In the genomic region with DNA sequence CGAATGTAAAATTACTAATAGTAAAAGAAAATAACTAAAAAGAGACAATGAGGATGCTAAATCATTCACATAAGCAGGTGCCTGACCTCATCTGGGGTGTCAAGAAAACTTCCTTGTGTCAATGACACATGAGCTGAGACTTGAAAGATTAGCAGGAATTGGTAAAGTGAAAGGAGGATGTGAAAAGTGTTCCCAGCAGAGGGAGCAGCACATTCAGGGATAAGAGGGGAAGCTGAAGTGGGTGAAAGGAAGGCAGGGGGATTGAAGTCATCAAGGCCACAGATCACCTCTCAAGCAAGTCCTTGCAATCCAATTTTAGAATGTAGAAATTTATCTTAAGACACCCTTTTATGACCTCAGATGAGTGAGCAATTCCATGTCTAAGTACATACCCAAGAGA, we compare ENCODE assay signal across 8 cellular contexts.
DNase-seq lines count a peak whose midpoint lies in the region; ATAC-seq and TF ChIP-seq lines count a peak whose summit lies in the region.

No MANE protein-coding gene starts in this region.

- no peak for ATAC-seq in activated T-cell treated with anti-CD3 and anti-CD28 coated beads, Interleukin-2, amount 50 U/mL, for 4 hours
- ATAC-seq in GM21515 (IDR thresholded peaks at IDR 0.05; ENCODE audit: unreplicated experiment), result no peak

- H3K27ac Mint-ChIP-seq in nephron, result no peak overlapping the region
- H3K27ac Mint-ChIP-seq in CD8-positive, alpha-beta memory T cell, result no peak overlapping the region

- peak; percentile 7 for DNase-seq in NCI-H2227 (lab: John Stamatoyannopoulos, UW; ENCODE audit: unreplicated experiment)
- DNase-seq in dermis blood vessel endothelial cell, result peak; percentile 55
- no peak for DNase-seq in activated T-cell treated with anti-CD3 and anti-CD28 coated beads, Interleukin-2, amount 50 U/mL, for 4 hours
- DNase-seq in CD8-positive, alpha-beta memory T cell, result no peak
- no peak for DNase-seq in activated T-cell treated with anti-CD3 and anti-CD28 coated beads, Interleukin-2, amount 50 U/mL, for 48 hours

- no peaks in the 10 kb centered on the region for H3K36me3 Mint-ChIP-seq in nephron (ENCODE audit: low read depth)
- no peaks in the 10 kb centered on the region for H3K36me3 Mint-ChIP-seq in activated T-cell treated with anti-CD3 and anti-CD28 coated beads, Interleukin-2, amount 50 U/mL, for 4 hours (ENCODE audit: insufficient read depth)
- no peaks in the 10 kb centered on the region for H3K36me3 Mint-ChIP-seq in CD8-positive, alpha-beta memory T cell

- POLR2A ChIA-PET in CD8-positive, alpha-beta memory T cell (lab: Charles Lee), result no interaction called here

- CTCF ChIA-PET in CD8-positive, alpha-beta memory T cell (lab: Charles Lee), result no interaction called here

- H3K4me1 ChIP-seq in CD8-positive, alpha-beta memory T cell (ENCODE audit: insufficient read depth, low read length), result no peaks in the 10 kb centered on the region

- peak; percentile 17; the same call in 1 of the 3 replicates for TF ChIP-seq CTCF in GM12872 (IDR thresholded peaks at IDR 0.05; ENCODE audit: insufficient read depth, low read depth, low read length)
- TF ChIP-seq CTCF in nephron (IDR thresholded peaks at IDR 0.05; ENCODE audit: unreplicated experiment in 3 of 3), result peak; percentile 53 to 67 (median 63)

- H3K9me3 Mint-ChIP-seq in nephron, result no peaks in the 10 kb centered on the region
- H3K9me3 Mint-ChIP-seq in activated T-cell treated with anti-CD3 and anti-CD28 coated beads, Interleukin-2, amount 50 U/mL, for 4 hours, result no peaks in the 10 kb centered on the region
- no peaks in the 10 kb centered on the region for H3K9me3 Mint-ChIP-seq in CD8-positive, alpha-beta memory T cell

- H3K4me3 Mint-ChIP-seq in nephron, result no peak overlapping the region
- H3K4me3 Mint-ChIP-seq in activated T-cell treated with anti-CD3 and anti-CD28 coated beads, Interleukin-2, amount 50 U/mL, for 4 hours, result no peak overlapping the region
- H3K4me3 Mint-ChIP-seq in CD8-positive, alpha-beta memory T cell, result no peak overlapping the region

- no peaks in the 10 kb centered on the region for H3K27me3 Mint-ChIP-seq in nephron (ENCODE audit: low read depth)
- peaks cover 4% of the 10 kb centered on the region for H3K27me3 Mint-ChIP-seq in activated T-cell treated with anti-CD3 and anti-CD28 coated beads, Interleukin-2, amount 50 U/mL, for 4 hours (ENCODE audit: low read depth)
- H3K27me3 Mint-ChIP-seq in CD8-positive, alpha-beta memory T cell, result no peaks in the 10 kb centered on the region

- H3K36me3 ChIP-seq in CD8-positive, alpha-beta memory T cell (ENCODE audit: insufficient read depth, low read length), result no peaks in the 10 kb centered on the region

- no peak overlapping the region for H3K4me3 ChIP-seq in CD8-positive, alpha-beta memory T cell (ENCODE audit: low read length)

- H3K4me1 Mint-ChIP-seq in nephron, result peaks cover 11% of the 10 kb centered on the region
- no peaks in the 10 kb centered on the region for H3K4me1 Mint-ChIP-seq in activated T-cell treated with anti-CD3 and anti-CD28 coated beads, Interleukin-2, amount 50 U/mL, for 4 hours (ENCODE audit: low read depth)
- H3K4me1 Mint-ChIP-seq in CD8-positive, alpha-beta memory T cell, result no peaks in the 10 kb centered on the region

- no peaks in the 10 kb centered on the region for H3K27me3 ChIP-seq in CD8-positive, alpha-beta memory T cell (ENCODE audit: insufficient read depth, low read length, poor library complexity, severe bottlenecking)

- H3K9me3 ChIP-seq in CD8-positive, alpha-beta memory T cell (ENCODE audit: low read length), result no peaks in the 10 kb centered on the region

- H3K27ac ChIP-seq in CD8-positive, alpha-beta memory T cell (ENCODE audit: low read depth, low read length), result no peak overlapping the region

Comparison
In these comparisons a context has a peak if more than half of its experiments do, and no peak if none do; other contexts are left out.
1. DNase-seq: peak in NCI-H2227 (single experiment) and dermis blood vessel endothelial cell (single experiment); none in activated T-cell treated with anti-CD3 and anti-CD28 coated beads, Interleukin-2, amount 50 U/mL, for 4 hours (single experiment), CD8-positive, alpha-beta memory T cell (0 of 5) and activated T-cell treated with anti-CD3 and anti-CD28 coated beads, Interleukin-2, amount 50 U/mL, for 48 hours (0 of 2).